Comparison of ENCODE assay signal across 8 cellular contexts in genomic region chr11:33040862-33041453, GRCh38. TPM values are rescaled to one million over a fixed set of nuclear protein-coding genes. Genes with fewer than 3 reads are reported as not detected.
DNase-seq lines count a peak whose midpoint lies in the region; ATAC-seq, FAIRE-seq and TF ChIP-seq lines count a peak whose summit lies in the region.

No MANE protein-coding gene starts in this region.

- H3K4me1 ChIP-seq in K562 (replicated peaks in 1 of 2; ENCODE audit: control insufficient read depth in 2 of 2, insufficient read depth in 2 of 2, low read length in 2 of 2): peaks cover 0 to 19% of the 10 kb centered on the region in 2 experiments; a peak in 2 of 5 replicates

- FAIRE-seq in K562 (lab: Jason Lieb, UNC): no peak

- peak; percentile 12 for DNase-seq in G401 (ENCODE audit: low spot score)
- no peak for DNase-seq in K562 (ENCODE audit: extremely low read depth in 1 of 4, low spot score in 3 of 4)
- DNase-seq in nephron progenitor cell: no peak
- DNase-seq in NCI-H510A (lab: John Stamatoyannopoulos, UW): no peak
- DNase-seq in DMS153 treated with DMSO at 0.1 percent for 48 hours (lab: John Stamatoyannopoulos, UW; ENCODE audit: unreplicated experiment): no peak
- no peak for DNase-seq in CD1c-positive myeloid dendritic cell (ENCODE audit: extremely low spot score)

- peaks cover 3% of the 10 kb centered on the region for H3K27me3 Mint-ChIP-seq in nephron progenitor cell (ENCODE audit: low read depth, poor library complexity)

- peaks cover 6% of the 10 kb centered on the region for H3K9me3 Mint-ChIP-seq in nephron progenitor cell

- intact Hi-C loops in K562 (cut with micrococcal nuclease): no loop called here

- H3K4me2 ChIP-seq in K562 (ENCODE audit: insufficient read depth, low read length): no peak overlapping the region; the same call in 1 of the 2 replicates

- peak overlapping the region; percentile 90 for H3K4me3 Mint-ChIP-seq in nephron progenitor cell

- POLR2A ChIA-PET in K562 (lab: Yijun Ruan, JAX): interaction anchor here (1.1 to 1.8 kb wide), 2 partner anchors 14 to 23 kb away, joined by 3 to 5 read pairs; no protein-coding TSS in a partner anchor

- BruUV-seq in K562 (replicated peaks; lab: Mats Ljungman, UMichigan): TSS peak; percentile 43

- H3K4me1 Mint-ChIP-seq in nephron progenitor cell: peaks cover 27% of the 10 kb centered on the region

- no peak for TF ChIP-seq POLR2A in K562 (conservative IDR thresholded peaks at IDR 0.05)

- no peak overlapping the region for H3K27ac ChIP-seq in K562 (ENCODE audit: extremely low read depth, low read depth, low read length)

- no peaks in the 10 kb centered on the region; the same call in 2 of the 3 replicates for H3K79me2 ChIP-seq in K562 (ENCODE audit: control insufficient read depth, insufficient read depth, low read length)

- H3K36me3 ChIP-seq in K562 (ENCODE audit: control insufficient read depth, insufficient read depth, low read length): no peaks in the 10 kb centered on the region

- no peaks in the 10 kb centered on the region for H4K20me1 ChIP-seq in K562 (replicated peaks; ENCODE audit: control insufficient read depth, insufficient read depth, low read length)

- 0 out of 2 replicates have a peak, but pooled peaks cover 2% of the 10 kb centered on the region for H3K9me3 ChIP-seq in K562 (replicated peaks; ENCODE audit: control insufficient read depth, insufficient read depth, low read depth, low read length)

- WGBS in K562 (ENCODE audit: insufficient coverage, low coverage, missing lambda C conversion rate): 61% methylated on average over 5 of the region's 5 CpGs

- no peak overlapping the region for H3K4me3 ChIP-seq in K562

- peaks cover 29% of the 10 kb centered on the region for H3K36me3 Mint-ChIP-seq in nephron progenitor cell (ENCODE audit: low read depth)

- in situ Hi-C loops in G401 (cut with HindIII; ENCODE audit: low sequenced_read_pairs) (no loop called here), K562 (cut with MboI) (no loop called here)

- ATAC-seq in HG02798 (IDR thresholded peaks at IDR 0.05; ENCODE audit: poor library complexity, unreplicated experiment) (peak; percentile 25), K562 (no peak), HG03457 (IDR thresholded peaks at IDR 0.05; ENCODE audit: unreplicated experiment) (no peak)

- H3K27ac Mint-ChIP-seq in nephron progenitor cell: no peak overlapping the region

- H2AFZ ChIP-seq in K562 (ENCODE audit: low read depth, low read length): no peak overlapping the region

- CTCF ChIA-PET in K562 (lab: Yijun Ruan, JAX; ENCODE audit: low intra/inter-chr PET ratio): interaction anchor here (0.6 kb wide), 1 partner anchor 702 kb away, joined by 5 read pairs; no protein-coding TSS in a partner anchor

- no peak for TF ChIP-seq EP300 in K562 (IDR thresholded peaks at IDR 0.05; ENCODE audit: low read length)

- TF ChIP-seq RAD21 in K562 (CRISPR knock-in tag; conservative IDR thresholded peaks at IDR 0.05 in 1 of 2, IDR thresholded peaks at IDR 0.05 in 1 of 2): no peak

- no peak overlapping the region for H3K9ac ChIP-seq in K562 (ENCODE audit: insufficient read depth in 1 of 2, low read depth in 2 of 2, low read length in 2 of 2)

- H3K9me1 ChIP-seq in K562 (ENCODE audit: control insufficient read depth, insufficient read depth, low read length): no peaks in the 10 kb centered on the region

- no peaks in the 10 kb centered on the region for H3K27me3 ChIP-seq in K562 (ENCODE audit: control insufficient read depth in 2 of 2, insufficient read depth in 2 of 2, low read length in 2 of 2)

- no peak for TF ChIP-seq CTCF in K562 (IDR thresholded peaks at IDR 0.05 in 2 of 3, conservative IDR thresholded peaks at IDR 0.05 in 1 of 3; ENCODE audit: insufficient read depth in 2 of 3, low read depth in 1 of 3, low read length in 3 of 3)
- TF ChIP-seq CTCF in nephron progenitor cell (IDR thresholded peaks at IDR 0.05): no peak

TF ChIP-seq in K562, 482 proteins besides CTCF, POLR2A, EP300 and RAD21 (continues in another document):
- no peak for TF ChIP-seq VEZF1 (CRISPR knock-in tag; IDR thresholded peaks at IDR 0.05)
- TF ChIP-seq PYGO2 (tag; IDR thresholded peaks at IDR 0.05): no peak
- no peak for TF ChIP-seq ZNF175 (CRISPR knock-in tag; IDR thresholded peaks at IDR 0.05; ENCODE audit: low read depth)
- no peak for TF ChIP-seq E2F5 (CRISPR knock-in tag; IDR thresholded peaks at IDR 0.05)
- TF ChIP-seq HMG20A (CRISPR knock-in tag; conservative IDR thresholded peaks at IDR 0.05): no peak
- no peak for TF ChIP-seq HBP1 (CRISPR knock-in tag; IDR thresholded peaks at IDR 0.05)
- no peak for TF ChIP-seq MEF2A (IDR thresholded peaks at IDR 0.05; ENCODE audit: control insufficient read depth, low read depth, low read length)
- no peak for TF ChIP-seq CBX1 (IDR thresholded peaks at IDR 0.05; ENCODE audit: low read depth)

RNA-seq across cellular contexts. Expression of gene TCP11L1, which starts 1.6 kb away (rescaled TPM):
- 26.6 and 28.3 TPM in 2 replicates for total RNA-seq in G401 (2014; rRNA removed; shearing (Covaris generic))
- total RNA-seq in K562 (2011; cell fraction: chromatin; rRNA removed; ENCODE audit: low replicate concordance): 15.7 and 21.6 TPM in 2 replicates
- 8.2 and 9.9 TPM in 2 replicates for total RNA-seq in K562 (2011; cell fraction: nucleolus; rRNA removed)
- total RNA-seq in K562 (2011; cell fraction: nucleoplasm; rRNA removed): 15.8 and 19.5 TPM in 2 replicates
- total RNA-seq in K562 (2014; rRNA removed) (5.8 and 15.3 TPM in 2 replicates), K562 (2014; rRNA removed; fragmentation: Illumina TruSeq; extraction: Trizol) (6.2 and 6.4 TPM in 2 replicates), K562 (2015; rRNA removed; fragmentation: Illumina TruSeq; extraction: Trizol) (4.5 and 4.7 TPM in 2 replicates), K562 (2021) (8.1 and 8.9 TPM in 2 replicates)
- polyA plus RNA-seq in K562 (2011; rRNA removed) (5.8 and 6.1 TPM in 2 replicates), K562 (2014; fragmentation: Illumina TruSeq; extraction: Trizol) (4.5 and 5.4 TPM in 2 replicates), K562 (2014; fragmentation: Nextera tagmentation; extraction: Ambion mirVana) (1 to 10 TPM; 1.6 TPM), K562 (2014; rRNA removed) (4.1 and 4.3 TPM in 2 replicates)
- 4.6 and 6.3 TPM in 2 replicates for polyA plus RNA-seq in K562 (2011; cell fraction: cytosol; rRNA removed)
- polyA plus RNA-seq in K562 (2011; cell fraction: nucleus; rRNA removed): 4.9 and 5.8 TPM in 2 replicates
- polyA plus RNA-seq in K562 (2012): 2.4 and 3.6 TPM in 2 replicates
- polyA minus RNA-seq in K562 (2011; rRNA and poly(A)+ RNA removed): 17.5 and 18.7 TPM in 2 replicates
- polyA minus RNA-seq in K562 (2011; cell fraction: cytosol; rRNA and poly(A)+ RNA removed): 8.2 and 9.4 TPM in 2 replicates
- 5.0 and 10.7 TPM in 2 replicates for polyA minus RNA-seq in K562 (2011; cell fraction: nucleus; rRNA and poly(A)+ RNA removed)

RNA-seq across cellular contexts. Expression of gene DEPDC7, which starts 25.3 kb away (rescaled TPM):
- 6.0 and 6.9 TPM in 2 replicates for total RNA-seq in G401 (2014; rRNA removed; shearing (Covaris generic))
- 16.3 and 28.3 TPM in 2 replicates for total RNA-seq in K562 (2011; cell fraction: chromatin; rRNA removed; ENCODE audit: low replicate concordance)
- 7.8 and 9.7 TPM in 2 replicates for total RNA-seq in K562 (2011; cell fraction: nucleolus; rRNA removed)
- total RNA-seq in K562 (2011; cell fraction: nucleoplasm; rRNA removed): 16.7 and 18.7 TPM in 2 replicates
- total RNA-seq in K562 (2014; rRNA removed) (8.4 and 10.3 TPM in 2 replicates), K562 (2014; rRNA removed; fragmentation: Illumina TruSeq; extraction: Trizol) (13.8 and 13.9 TPM in 2 replicates), K562 (2015; rRNA removed; fragmentation: Illumina TruSeq; extraction: Trizol) (13.8 and 15.5 TPM in 2 replicates), K562 (2021) (9.4 and 9.5 TPM in 2 replicates)
- polyA plus RNA-seq in K562 (2011; rRNA removed) (14.5 and 19.9 TPM in 2 replicates), K562 (2014; fragmentation: Illumina TruSeq; extraction: Trizol) (12.7 and 15.7 TPM in 2 replicates), K562 (2014; fragmentation: Nextera tagmentation; extraction: Ambion mirVana) (1 to 10 TPM; 5.4 to 8.1 TPM), K562 (2014; rRNA removed) (12.0 and 13.8 TPM in 2 replicates)
- 3.4 and 6.0 TPM in 2 replicates for polyA plus RNA-seq in K562 (2011; cell fraction: cytosol; rRNA removed)
- 12.6 and 16.7 TPM in 2 replicates for polyA plus RNA-seq in K562 (2011; cell fraction: nucleus; rRNA removed)
- polyA plus RNA-seq in K562 (2012): 5.3 and 7.0 TPM in 2 replicates
- polyA minus RNA-seq in K562 (2011; rRNA and poly(A)+ RNA removed): 13.2 and 14.0 TPM in 2 replicates
- polyA minus RNA-seq in K562 (2011; cell fraction: cytosol; rRNA and poly(A)+ RNA removed): 4.3 and 5.2 TPM in 2 replicates
- 11.3 and 13.6 TPM in 2 replicates for polyA minus RNA-seq in K562 (2011; cell fraction: nucleus; rRNA and poly(A)+ RNA removed)
